10 cellular contexts compared by ENCODE assay signal in the genomic region with DNA sequence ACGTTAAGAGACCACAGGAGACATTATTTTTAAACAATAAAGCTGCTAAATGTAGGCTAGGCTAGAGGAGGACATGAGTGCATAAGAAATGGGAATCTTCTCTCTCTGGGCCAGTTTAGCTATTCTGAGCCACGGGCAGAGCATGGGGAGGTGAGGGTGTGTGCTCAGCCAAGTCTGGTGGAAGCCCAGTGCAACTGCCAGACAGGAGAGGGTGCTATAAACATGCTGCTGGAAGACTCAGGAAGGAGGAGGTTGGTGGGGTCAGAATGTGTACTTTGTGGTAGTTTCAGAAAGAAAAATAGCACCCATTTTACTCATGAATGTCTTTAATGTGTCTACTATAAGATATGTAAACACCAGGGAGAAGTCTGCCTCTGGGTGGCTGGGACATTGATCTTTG. TPM values are rescaled to one million over a fixed set of nuclear protein-coding genes. Genes with fewer than 3 reads are reported as not detected.
A peak's percentile ranks its signal among the peaks of the same experiment; 100 is the strongest.
DNase-seq lines count a peak whose midpoint lies in the region; ATAC-seq and TF ChIP-seq lines count a peak whose summit lies in the region.
"Had no signal": no experiment of that assay in that cellular context is flagged by ENCODE, and none has a peak within 500 bp of the region (broad histone marks: within the 10 kb centered on the region; RNA-seq: fewer than 3 reads in every experiment).

No MANE protein-coding gene starts in this region.

- peaks cover 13% of the 10 kb centered on the region for H3K4me1 Mint-ChIP-seq in CD4-positive, alpha-beta T cell (ENCODE audit: low read depth)

- POLR2A ChIA-PET in CD4-positive, alpha-beta T cell (lab: Charles Lee): interaction anchor here (1.4 to 1.6 kb wide), 2 partner anchors 13 to 59 kb away, joined by 4 read pairs; no protein-coding TSS in a partner anchor
- POLR2A ChIA-PET in HEK293T (lab: Yijun Ruan, JAX) (no interaction called here), RWPE1 (lab: Yijun Ruan, JAX; ENCODE audit: low non-redundant PET) (no interaction called here)

- no peak overlapping the region for H3K27ac ChIP-seq in CD4-positive, alpha-beta T cell (ENCODE audit: low read depth, low read length)
- no peak overlapping the region for H3K27ac ChIP-seq in RWPE1

- H3K36me3 Mint-ChIP-seq in CD4-positive, alpha-beta T cell (ENCODE audit: low read depth): no peaks in the 10 kb centered on the region

- intact Hi-C loops in CD4-positive, alpha-beta T cell (cut with DNase I, micrococcal nuclease): loop anchor here in 1 of 2 experiments (2.0 kb wide), 1 partner anchor 189 kb away; no protein-coding TSS in a partner anchor

- DNase-seq in CD4-positive, alpha-beta T cell: peak in 2 of 10 experiments; percentile 13 to 31
- DNase-seq in HEK293T (ENCODE audit: extremely low spot score) (peak; percentile 48), SKM-1 (lab: John Stamatoyannopoulos, UW; ENCODE audit: unreplicated experiment) (peak; percentile 47), iris pigment epithelial cell (ENCODE audit: low read depth) (peak; percentile 16), NCI-H1048 (lab: John Stamatoyannopoulos, UW) (no peak), epidermal melanocyte (ENCODE audit: insufficient read length, low spot score) (no peak), RWPE1 (ENCODE audit: low spot score) (no peak)
- DNase-seq: DMS79; stimulated activated CD4-positive, alpha-beta T cell treated with anti-CD3 and anti-CD28 coated beads, Interleukin-4, amount 100 ng/mL, for 1 hour had no signal

- peaks cover 5% of the 10 kb centered on the region for H3K9me3 Mint-ChIP-seq in CD4-positive, alpha-beta T cell

- H3K27me3 Mint-ChIP-seq in CD4-positive, alpha-beta T cell: peaks cover 7% of the 10 kb centered on the region

- CTCF ChIA-PET in CD4-positive, alpha-beta T cell (lab: Charles Lee): no interaction called here
- CTCF ChIA-PET in HEK293T (lab: Yijun Ruan, JAX) (interaction anchor here (0.6 to 1.2 kb wide), 2 partner anchors 9 to 599 kb away, joined by 3 read pairs; no protein-coding TSS in a partner anchor), RWPE1 (lab: Yijun Ruan, JAX) (interaction anchor here (0.6 kb wide), 1 partner anchor 20 kb away, joined by 3 read pairs; no protein-coding TSS in a partner anchor)

- peaks cover 13% of the 10 kb centered on the region for H3K9me3 ChIP-seq in CD4-positive, alpha-beta T cell (ENCODE audit: control insufficient read depth, low read length)

- peaks cover 13% of the 10 kb centered on the region for H3K27me3 ChIP-seq in CD4-positive, alpha-beta T cell (ENCODE audit: control insufficient read depth, insufficient read depth, low read length)

- peak; percentile 41 for TF ChIP-seq CTCF in CD4-positive, alpha-beta T cell (IDR thresholded peaks at IDR 0.05)
- no peak; the same call in 1 of the 2 replicates for TF ChIP-seq CTCF in RWPE1 (conservative IDR thresholded peaks at IDR 0.05; ENCODE audit: low read depth)

- peak; percentile 56 for ATAC-seq in CD4-positive, alpha-beta T cell (ENCODE audit: poor library complexity)
- ATAC-seq in GM18909 (IDR thresholded peaks at IDR 0.05; ENCODE audit: poor library complexity, unreplicated experiment): no peak

- H3K4me3 Mint-ChIP-seq in CD4-positive, alpha-beta T cell: no peak overlapping the region

- H3K27ac Mint-ChIP-seq in CD4-positive, alpha-beta T cell: no peak overlapping the region

TF ChIP-seq in HEK293T, 16 proteins besides CTCF, POLR2A, EP300 and RAD21:
- no peak for TF ChIP-seq HDGF (IDR thresholded peaks at IDR 0.05; ENCODE audit: borderline replicate concordance)
- no peak for TF ChIP-seq BHLHE40 (IDR thresholded peaks at IDR 0.05; ENCODE audit: borderline replicate concordance)
- no peak for TF ChIP-seq FOXK2 (IDR thresholded peaks at IDR 0.05)
- no peak for TF ChIP-seq TARDBP (IDR thresholded peaks at IDR 0.05)
- no peak for TF ChIP-seq CTBP1 (IDR thresholded peaks at IDR 0.05; ENCODE audit: borderline replicate concordance)
- no peak for TF ChIP-seq SP1 (IDR thresholded peaks at IDR 0.05)
- TF ChIP-seq NFRKB (IDR thresholded peaks at IDR 0.05): no peak
- no peak for TF ChIP-seq ELF4 (IDR thresholded peaks at IDR 0.05)
- TF ChIP-seq LEF1 (IDR thresholded peaks at IDR 0.05; ENCODE audit: borderline replicate concordance): no peak

RNA-seq across cellular contexts. Expression of gene SDK2, which starts 5.9 kb away (rescaled TPM):
- 1 to 10 TPM; 8.1 to 8.2 TPM for total RNA-seq in CD4-positive, alpha-beta T cell

Comparison
In these comparisons a context has a peak if more than half of its experiments do, and no peak if none do; other contexts are left out.
1. DNase-seq: peak in HEK293T (single experiment), SKM-1 (single experiment) and iris pigment epithelial cell (single experiment); none in NCI-H1048 (single experiment), epidermal melanocyte (single experiment) and RWPE1 (single experiment).